In genomic region chr18:28153485-28154065, GRCh38 we compare ENCODE assay signal across 25 cellular contexts. TPM values are rescaled to one million over a fixed set of nuclear protein-coding genes. Genes with fewer than 3 reads are reported as not detected.
DNase-seq lines count a peak whose midpoint lies in the region; TF ChIP-seq lines count a peak whose summit lies in the region.
"Had no signal": no experiment of that assay in that cellular context is flagged by ENCODE, and none has a peak within 500 bp of the region (broad histone marks: within the 10 kb centered on the region; RNA-seq: fewer than 3 reads in every experiment).

No MANE protein-coding gene starts in this region.

- H3K4me1 ChIP-seq in BLaER1 treated with 17β-estradiol and CSF1 and Interleukin-3, amounts not matched to agents 10 nM and 100 nM: peaks cover 0 to 21% (median 17%) of the 10 kb centered on the region in 10 experiments; a peak in 18 of 20 replicates
- peaks cover 21% of the 10 kb centered on the region for H3K4me1 ChIP-seq in hepatocyte (ENCODE audit: insufficient read depth)
- H3K4me1 ChIP-seq: pancreas, upper lobe of right lung had no signal

- no peaks in the 10 kb centered on the region for H4K20me1 ChIP-seq in BLaER1 treated with 17β-estradiol and CSF1 and Interleukin-3, amounts not matched to agents 10 nM and 100 nM
- no peaks in the 10 kb centered on the region for H4K20me1 ChIP-seq in hepatocyte (ENCODE audit: insufficient read depth, poor library complexity, severe bottlenecking)

- H3K4me1 Mint-ChIP-seq in HFFc6 (ENCODE audit: low read depth): peaks cover 74% of the 10 kb centered on the region
- H3K4me1 Mint-ChIP-seq: T-cell had no signal

- peaks cover 82% of the 10 kb centered on the region for H3K79me2 ChIP-seq in hepatocyte

- no peak overlapping the region for H3K27ac ChIP-seq in BLaER1 treated with 17β-estradiol and CSF1 and Interleukin-3, amounts not matched to agents 10 nM and 100 nM
- H3K27ac ChIP-seq in hepatocyte: no peak overlapping the region
- H3K27ac ChIP-seq: C4-2B, epithelial cell of prostate, gastroesophageal sphincter, pancreas, upper lobe of right lung had no signal

- WGBS in hepatocyte (ENCODE audit: low lambda C conversion rate, missing lambda C conversion rate): 56% methylated on average over 3 of the region's 3 CpGs

- TF ChIP-seq CTCF in HFFc6 (IDR thresholded peaks at IDR 0.05): no peak
- TF ChIP-seq CTCF in hepatocyte (IDR thresholded peaks at IDR 0.05; ENCODE audit: poor library complexity): no peak

- H3K36me3 Mint-ChIP-seq in HFFc6 (ENCODE audit: low read depth): peaks cover 22% of the 10 kb centered on the region
- H3K36me3 Mint-ChIP-seq: T-cell had no signal

- no peaks in the 10 kb centered on the region for H3K27me3 Mint-ChIP-seq in HFFc6 (ENCODE audit: insufficient read depth)
- H3K27me3 Mint-ChIP-seq: T-cell had no signal

- H2AFZ ChIP-seq in hepatocyte: no peak overlapping the region

- no peaks in the 10 kb centered on the region for H3K27me3 ChIP-seq in BLaER1 treated with 17β-estradiol and CSF1 and Interleukin-3, amounts not matched to agents 10 nM and 100 nM
- no peaks in the 10 kb centered on the region for H3K27me3 ChIP-seq in hepatocyte
- H3K27me3 ChIP-seq: gastroesophageal sphincter, pancreas, upper lobe of right lung had no signal

- DNase-seq in HFFc6 (no peak), fibroblast of gingiva (ENCODE audit: low read depth) (peak; percentile 55), hepatocyte (ENCODE audit: low spot score) (no peak), glomerular visceral epithelial cell (ENCODE audit: extremely low spot score) (no peak), NCI-H1105 (lab: John Stamatoyannopoulos, UW) (no peak), OCI-M2 (lab: John Stamatoyannopoulos, UW; ENCODE audit: unreplicated experiment) (no peak), NCI-H526 (lab: John Stamatoyannopoulos, UW) (no peak)
- DNase-seq: activated CD4-positive, alpha-beta T cell treated with anti-CD3 and anti-CD28 coated beads for 1 hour; activated naive CD4-positive, alpha-beta T cell; activated T-cell treated with anti-CD3 and anti-CD28 coated beads, Interleukin-2, amount 50 U/mL, for 1 hour; amniotic stem cell; Calu3; GOT3; NCI-H1436; pancreas; PC-3; SHP77 treated with DMSO at 0.1 percent for 48 hours; stimulated activated CD8-positive, alpha-beta memory T cell treated with anti-CD3 and anti-CD28 coated beads, Interleukin-4, amount 100 ng/mL, for 48 hours; T-cell; upper lobe of right lung had no signal

- no peak overlapping the region for H3K9ac ChIP-seq in BLaER1 treated with 17β-estradiol and CSF1 and Interleukin-3, amounts not matched to agents 10 nM and 100 nM

- H3K4me2 ChIP-seq in BLaER1 treated with 17β-estradiol and CSF1 and Interleukin-3, amounts not matched to agents 10 nM and 100 nM: peak overlapping the region in 8 of 11 experiments; percentile 39 to 62 (median 58); a peak in 14 of 22 replicates
- peak overlapping the region; percentile 40 for H3K4me2 ChIP-seq in hepatocyte

- H3K36me3 ChIP-seq in BLaER1 treated with 17β-estradiol and CSF1 and Interleukin-3, amounts not matched to agents 10 nM and 100 nM: no peaks in the 10 kb centered on the region
- H3K36me3 ChIP-seq in hepatocyte (replicated peaks; ENCODE audit: insufficient read depth, low read depth): no peaks in the 10 kb centered on the region
- H3K36me3 ChIP-seq: gastroesophageal sphincter, pancreas, upper lobe of right lung had no signal

- no peak overlapping the region for H3K4me3 ChIP-seq in BLaER1 treated with 17β-estradiol and CSF1 and Interleukin-3, amounts not matched to agents 10 nM and 100 nM
- no peak overlapping the region for H3K4me3 ChIP-seq in hepatocyte
- H3K4me3 ChIP-seq: gastroesophageal sphincter, pancreas, upper lobe of right lung had no signal

- H3K9me3 ChIP-seq in BLaER1 treated with 17β-estradiol and CSF1 and Interleukin-3, amounts not matched to agents 10 nM and 100 nM (replicated peaks in 1 of 11): no peaks in the 10 kb centered on the region
- H3K9me3 ChIP-seq in hepatocyte (ENCODE audit: low read depth): no peaks in the 10 kb centered on the region
- H3K9me3 ChIP-seq: gastroesophageal sphincter, pancreas, upper lobe of right lung had no signal

- no peak overlapping the region for H3K4me3 Mint-ChIP-seq in HFFc6
- H3K4me3 Mint-ChIP-seq: nephron, T-cell had no signal

- no peaks in the 10 kb centered on the region for H3K9me3 Mint-ChIP-seq in HFFc6
- H3K9me3 Mint-ChIP-seq: nephron had no signal

- H3K9me2 ChIP-seq in hepatocyte (replicated peaks; ENCODE audit: insufficient read depth): no peaks in the 10 kb centered on the region

- peak overlapping the region; percentile 21; the same call in 1 of the 2 replicates for H3K27ac Mint-ChIP-seq in HFFc6
- H3K27ac Mint-ChIP-seq: T-cell had no signal

RNA-seq across cellular contexts. Expression of gene CDH2, which starts 23.4 kb away (rescaled TPM):
- total RNA-seq in HFFc6 (2021; fragmentation: NEBNext Ultra II Directional; extraction: Animal tissue kit (Norgen Biotek cat#: 25700)): 100 to 1,000 TPM; 194 to 317 (median 206) TPM
- 117 and 132 TPM in 2 replicates for total RNA-seq in hepatocyte
- 65.9 and 81.8 TPM in 2 replicates for polyA plus RNA-seq in hepatocyte
